ENCODE assay signal across 10 cellular contexts in the genomic region with DNA sequence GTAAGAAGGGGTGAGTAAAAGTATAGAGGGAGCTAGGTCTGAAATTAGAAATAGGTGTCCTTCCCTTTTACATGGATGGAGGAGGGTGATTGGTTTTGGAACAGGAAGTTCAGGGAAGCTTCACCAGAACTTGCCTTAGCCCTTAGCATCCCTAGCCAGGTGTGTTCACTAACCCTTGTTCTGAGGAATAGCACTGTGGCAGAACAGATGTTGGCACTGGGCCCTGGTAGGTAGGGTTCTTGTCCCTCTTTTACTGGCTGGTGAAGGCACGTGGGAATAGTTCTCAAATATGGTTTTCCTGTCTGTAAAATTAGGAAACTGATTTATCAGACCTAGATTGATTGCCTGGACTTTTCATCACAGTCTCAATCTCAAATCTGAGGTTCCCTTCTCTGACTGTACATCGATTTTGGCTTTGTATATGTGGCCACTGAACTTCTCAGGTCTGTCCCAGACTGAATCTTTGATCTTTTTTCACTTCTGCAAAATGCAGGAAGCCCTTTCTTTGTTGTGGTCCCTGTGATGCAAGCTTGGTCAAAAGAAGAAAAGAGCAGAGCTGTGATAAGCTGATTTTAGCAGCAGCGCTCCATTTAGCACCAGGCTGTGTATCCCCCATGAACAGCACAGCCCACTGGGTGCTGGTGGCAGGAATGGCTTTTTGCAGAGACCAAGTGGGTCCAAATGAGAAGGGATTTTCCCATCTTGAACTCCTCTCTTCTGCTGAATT.
DNase-seq lines count a peak whose midpoint lies in the region; ATAC-seq and TF ChIP-seq lines count a peak whose summit lies in the region.
"Had no signal": no experiment of that assay in that cellular context is flagged by ENCODE, and none has a peak within 500 bp of the region (broad histone marks: within the 10 kb centered on the region; RNA-seq: fewer than 3 reads in every experiment).

No MANE protein-coding gene starts in this region.

- no peak for TF ChIP-seq POLR2A in spleen (IDR thresholded peaks at IDR 0.05)

- H3K4me3 ChIP-seq in Karpas-422 (ENCODE audit: low read length) (peak overlapping the region; percentile 57), spleen (peak overlapping the region in 1 of 8 donors; percentile 38), tibial artery (no peak overlapping the region)
- H3K4me3 ChIP-seq: A549, SK-N-MC had no signal

- H3K4me2 ChIP-seq in Karpas-422 (ENCODE audit: low read depth, low read length, poor library complexity, severe bottlenecking): peak overlapping the region; percentile 68
- H3K4me2 ChIP-seq: A549 had no signal

- peak; percentile 91 for ATAC-seq in HG02642 (IDR thresholded peaks at IDR 0.05; ENCODE audit: poor library complexity, unreplicated experiment)
- ATAC-seq: A549 had no signal

- no peaks in the 10 kb centered on the region for H3K79me2 ChIP-seq in Karpas-422 (ENCODE audit: low read length)

- no peaks in the 10 kb centered on the region for H4K20me1 ChIP-seq in Karpas-422 (ENCODE audit: insufficient read depth, low read depth, low read length)

- H3K9me2 ChIP-seq in Karpas-422 (replicated peaks; ENCODE audit: insufficient read depth, low read length): no peaks in the 10 kb centered on the region

- no peaks in the 10 kb centered on the region for H3K27me3 ChIP-seq in Karpas-422 (ENCODE audit: low read length)
- no peaks in the 10 kb centered on the region for H3K27me3 ChIP-seq in spleen (replicated peaks in 1 of 7)
- no peaks in the 10 kb centered on the region for H3K27me3 ChIP-seq in tibial artery

- intact Hi-C loops in spleen (cut with DNase I; ENCODE audit: low total_unique reads) (no loop called here), tibial artery (cut with DNase I; ENCODE audit: low total_unique reads) (loop anchor here (5.0 kb wide), 1 partner anchor 789 kb away; no protein-coding TSS in a partner anchor)

- peak overlapping the region; percentile 49 for H3K9ac ChIP-seq in Karpas-422 (ENCODE audit: low read length)

- no peaks in the 10 kb centered on the region for H3K36me3 ChIP-seq in Karpas-422 (ENCODE audit: insufficient read depth, low read length)
- no peaks in the 10 kb centered on the region for H3K36me3 ChIP-seq in spleen
- no peaks in the 10 kb centered on the region for H3K36me3 ChIP-seq in tibial artery

- peak overlapping the region; percentile 78 for H2AFZ ChIP-seq in Karpas-422 (ENCODE audit: low read length)

- DNase-seq in SKM-1 treated with dmso at 0.1 percent for 144 hours (lab: John Stamatoyannopoulos, UW; ENCODE audit: unreplicated experiment) (peak; percentile 11), SKM-1 (lab: John Stamatoyannopoulos, UW; ENCODE audit: unreplicated experiment) (no peak), Karpas-422 (peak; percentile 75), spleen (no peak), tibial artery (no peak), NCI-H2171 treated with DMSO at 0.1 percent for 48 hours (lab: John Stamatoyannopoulos, UW) (no peak), glomerular visceral epithelial cell (ENCODE audit: extremely low spot score) (no peak)

- no peak for TF ChIP-seq CTCF in spleen (IDR thresholded peaks at IDR 0.05 in 8 of 11, conservative IDR thresholded peaks at IDR 0.05 in 3 of 11)
- no peak for TF ChIP-seq CTCF in tibial artery (IDR thresholded peaks at IDR 0.05)

- 23 to 32% (median 31%) methylated on average over 3 of the region's 3 CpGs for WGBS in spleen, 5 donors

- H3K4me1 ChIP-seq in Karpas-422 (ENCODE audit: low read length) (peaks cover 27% of the 10 kb centered on the region), spleen (peaks cover 3 to 25% (median 15%) of the 10 kb centered on the region in 6 donors), tibial artery (peaks cover 0 to 5% (median 0%) of the 10 kb centered on the region in 4 donors)
- H3K4me1 ChIP-seq: A549 had no signal

- H3K27ac ChIP-seq in Karpas-422 (ENCODE audit: low read length): peak overlapping the region; percentile 79
- peak overlapping the region in 6 of 8 donors; percentile 5 to 71 (median 46) for H3K27ac ChIP-seq in spleen
- no peak overlapping the region for H3K27ac ChIP-seq in tibial artery
- H3K27ac ChIP-seq: A549, SK-N-MC had no signal

- H3K9me3 ChIP-seq in Karpas-422 (ENCODE audit: low read length) (no peaks in the 10 kb centered on the region), spleen (no peaks in the 10 kb centered on the region), tibial artery (no peaks in the 10 kb centered on the region)
- H3K9me3 ChIP-seq: A549 had no signal

Comparison
In these comparisons a context has a peak if more than half of its experiments do, and no peak if none do; other contexts are left out.
1. DNase-seq: peak in SKM-1 treated with dmso at 0.1 percent for 144 hours (single experiment) and Karpas-422 (single experiment); none in SKM-1 (single experiment), spleen (single experiment), tibial artery (0 of 2), NCI-H2171 treated with DMSO at 0.1 percent for 48 hours (single experiment) and glomerular visceral epithelial cell (single experiment).
2. H3K27ac ChIP-seq: peak in Karpas-422 (single experiment) and spleen (6 of 8); none in tibial artery (0 of 2).